15 cellular contexts compared by ENCODE assay signal in genomic region chr6:90290991-90291390, GRCh38. TPM values are rescaled to one million over a fixed set of nuclear protein-coding genes. Genes with fewer than 3 reads are reported as not detected.
DNase-seq lines count a peak whose midpoint lies in the region; ATAC-seq and TF ChIP-seq lines count a peak whose summit lies in the region.
"Had no signal": no experiment of that assay in that cellular context is flagged by ENCODE, and none has a peak within 500 bp of the region (broad histone marks: within the 10 kb centered on the region; RNA-seq: fewer than 3 reads in every experiment).

No MANE protein-coding gene starts in this region.

- H3K9me3 Mint-ChIP-seq in T-helper 2 cell treated with Interferon-gamma antibody and Interleukin-4, amounts not matched to agents 5 μg/mL and 100 μg/mL, for 36 hours = peaks cover 12% of the 10 kb centered on the region
- no peaks in the 10 kb centered on the region for H3K9me3 Mint-ChIP-seq in activated naive CD8-positive, alpha-beta T cell treated with anti-CD3 and anti-CD28 coated beads, Interleukin-2, amount 10 ng/mL, durations not matched to agents 7 days and 5 days
- no peaks in the 10 kb centered on the region for H3K9me3 Mint-ChIP-seq in nephron

- POLR2A ChIA-PET in activated naive CD8-positive, alpha-beta T cell treated with anti-CD3 and anti-CD28 coated beads, Interleukin-2, amount 10 ng/mL, durations not matched to agents 7 days and 5 days (lab: Charles Lee) = interaction anchor here (0.7 to 1.3 kb wide), 3 partner anchors 42 to 133 kb away, joined by 3 to 7 read pairs (median 3); no protein-coding TSS in a partner anchor

- intact Hi-C loops in left colon (cut with DNase I, micrococcal nuclease) = no loop called here

- peak overlapping the region; percentile 5 for H3K27ac Mint-ChIP-seq in T-helper 2 cell treated with Interferon-gamma antibody and Interleukin-4, amounts not matched to agents 5 μg/mL and 100 μg/mL, for 36 hours
- H3K27ac Mint-ChIP-seq in activated naive CD8-positive, alpha-beta T cell treated with anti-CD3 and anti-CD28 coated beads, Interleukin-2, amount 10 ng/mL, durations not matched to agents 7 days and 5 days = peak overlapping the region; percentile 91
- H3K27ac Mint-ChIP-seq in nephron = peak overlapping the region; percentile 1 to 59 (median 32)

- no peak for TF ChIP-seq CTCF in nephron (IDR thresholded peaks at IDR 0.05; ENCODE audit: unreplicated experiment in 3 of 3)

- ATAC-seq in activated naive CD8-positive, alpha-beta T cell treated with anti-CD3 and anti-CD28 coated beads, Interleukin-2, amount 10 ng/mL, durations not matched to agents 7 days and 5 days (ENCODE audit: low read depth) = no peak
- ATAC-seq in left colon (no peak), HG03175 (IDR thresholded peaks at IDR 0.05; ENCODE audit: unreplicated experiment) (no peak)
- ATAC-seq: gastrocnemius medialis had no signal

- H3K36me3 Mint-ChIP-seq in T-helper 2 cell treated with Interferon-gamma antibody and Interleukin-4, amounts not matched to agents 5 μg/mL and 100 μg/mL, for 36 hours (ENCODE audit: low read depth) = peaks cover 48% of the 10 kb centered on the region
- peaks cover 25% of the 10 kb centered on the region for H3K36me3 Mint-ChIP-seq in activated naive CD8-positive, alpha-beta T cell treated with anti-CD3 and anti-CD28 coated beads, Interleukin-2, amount 10 ng/mL, durations not matched to agents 7 days and 5 days
- H3K36me3 Mint-ChIP-seq in nephron (ENCODE audit: low read depth) = peaks cover 6% of the 10 kb centered on the region

- H3K27me3 Mint-ChIP-seq in T-helper 2 cell treated with Interferon-gamma antibody and Interleukin-4, amounts not matched to agents 5 μg/mL and 100 μg/mL, for 36 hours (ENCODE audit: low read depth) = no peaks in the 10 kb centered on the region
- H3K27me3 Mint-ChIP-seq in activated naive CD8-positive, alpha-beta T cell treated with anti-CD3 and anti-CD28 coated beads, Interleukin-2, amount 10 ng/mL, durations not matched to agents 7 days and 5 days = no peaks in the 10 kb centered on the region
- H3K27me3 Mint-ChIP-seq in nephron (ENCODE audit: low read depth) = peaks cover 26% of the 10 kb centered on the region

- H3K4me3 Mint-ChIP-seq in T-helper 2 cell treated with Interferon-gamma antibody and Interleukin-4, amounts not matched to agents 5 μg/mL and 100 μg/mL, for 36 hours = peak overlapping the region; percentile 92
- peak overlapping the region; percentile 93 for H3K4me3 Mint-ChIP-seq in activated naive CD8-positive, alpha-beta T cell treated with anti-CD3 and anti-CD28 coated beads, Interleukin-2, amount 10 ng/mL, durations not matched to agents 7 days and 5 days
- H3K4me3 Mint-ChIP-seq in nephron = peak overlapping the region in 1 of 3 experiments; percentile 8

- H3K4me1 Mint-ChIP-seq in T-helper 2 cell treated with Interferon-gamma antibody and Interleukin-4, amounts not matched to agents 5 μg/mL and 100 μg/mL, for 36 hours (ENCODE audit: low read depth) = peaks cover 84% of the 10 kb centered on the region
- H3K4me1 Mint-ChIP-seq in activated naive CD8-positive, alpha-beta T cell treated with anti-CD3 and anti-CD28 coated beads, Interleukin-2, amount 10 ng/mL, durations not matched to agents 7 days and 5 days = peaks cover 72% of the 10 kb centered on the region
- H3K4me1 Mint-ChIP-seq in nephron = peaks cover 53% of the 10 kb centered on the region

- no peak for DNase-seq in T-helper 2 cell treated with Interferon-gamma antibody and Interleukin-4, amounts not matched to agents 5 μg/mL and 100 μg/mL, for 36 hours (ENCODE audit: low spot score)
- DNase-seq in T-helper 2 cell (no peak), NCI-H2227 (lab: John Stamatoyannopoulos, UW; ENCODE audit: unreplicated experiment) (peak; percentile 12), left colon (no peak), erythroblast (lab: John Stamatoyannopoulos, UW) (no peak)
- no peak for DNase-seq in activated naive CD8-positive, alpha-beta T cell treated with anti-CD3 and anti-CD28 coated beads, Interleukin-2, amount 10 ng/mL, durations not matched to agents 7 days and 5 days
- DNase-seq: cerebellar nuclear complex, gastrocnemius medialis, NCI-H187, NCI-H524, OCI-M1, spleen, uterus had no signal

- TF ChIP-seq POLR2A in erythroblast (IDR thresholded peaks at IDR 0.05; ENCODE audit: low read length) = no peak

RNA-seq across cellular contexts. Expression of gene BACH2, which starts 5.7 kb away (rescaled TPM):
- total RNA-seq in activated naive CD8-positive, alpha-beta T cell treated with anti-CD3 and anti-CD28 coated beads, Interleukin-2, amount 10 ng/mL, durations not matched to agents 7 days and 5 days = 10 to 100 TPM; 61.7 to 65.8 TPM
- total RNA-seq in left colon = 1 to 10 TPM in 1 of 2 donors, under 1 TPM in 1; 0.67 to 1.3 TPM

Comparison
In these comparisons a context has a peak if more than half of its experiments do, and no peak if none do; other contexts are left out.
1. H3K27ac Mint-ChIP-seq: peak in every context shown above with its lines; median percentile 91 in activated naive CD8-positive, alpha-beta T cell treated with anti-CD3 and anti-CD28 coated beads, Interleukin-2, amount 10 ng/mL, durations not matched to agents 7 days and 5 days; 32 in nephron; 5 in T-helper 2 cell treated with Interferon-gamma antibody and Interleukin-4, amounts not matched to agents 5 μg/mL and 100 μg/mL, for 36 hours.
2. RNA of gene BACH2, which starts 5.7 kb away (total RNA-seq): 61.7 to 65.8 TPM in activated naive CD8-positive, alpha-beta T cell treated with anti-CD3 and anti-CD28 coated beads, Interleukin-2, amount 10 ng/mL, durations not matched to agents 7 days and 5 days; 0.67 to 1.3 TPM in left colon; every median in the first group is over 10 times any median in the second.